1 cellular context compared by ENCODE assay signal in genomic region chr12:95220190-95220589, GRCh38.
TF ChIP-seq lines count a peak whose summit lies in the region.

No MANE protein-coding gene starts in this region.

TF ChIP-seq in WTC11, 78 proteins besides CTCF, POLR2A, EP300 and RAD21 (continued from another document):
- no peak for TF ChIP-seq PRDM15 (CRISPR knock-in tag; IDR thresholded peaks at IDR 0.05)
